In the genomic region with DNA sequence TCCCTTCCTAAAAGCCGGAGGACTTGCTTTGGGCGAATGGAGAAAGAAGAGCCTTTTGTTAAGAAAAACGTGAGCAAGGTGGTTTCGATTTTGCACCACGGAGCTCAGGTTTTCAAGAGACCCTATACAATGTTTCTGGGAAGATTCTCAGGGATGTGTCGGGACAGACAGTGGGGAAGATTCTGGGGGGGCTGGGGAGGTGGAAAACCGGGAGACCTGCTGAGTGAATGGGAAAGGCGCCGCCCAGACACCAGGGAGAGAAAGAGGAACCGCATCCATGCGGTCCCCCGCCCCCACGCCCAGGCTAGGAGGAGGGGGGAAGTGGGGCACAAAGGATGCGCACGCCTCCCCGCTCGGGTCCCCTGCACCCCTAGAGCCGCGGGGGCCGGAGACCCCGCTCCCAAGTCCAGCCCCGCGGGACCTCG, we compare ENCODE assay signal across 8 cellular contexts. TPM values are rescaled to one million over a fixed set of nuclear protein-coding genes. Genes with fewer than 3 reads are reported as not detected.
DNase-seq lines count a peak whose midpoint lies in the region; ATAC-seq and TF ChIP-seq lines count a peak whose summit lies in the region.

No MANE protein-coding gene starts in this region.

- no peaks in the 10 kb centered on the region for H3K9me3 ChIP-seq in WERI-Rb-1 (ENCODE audit: severe bottlenecking)

- H3K36me3 ChIP-seq in WERI-Rb-1: peaks cover 54% of the 10 kb centered on the region

- peak overlapping the region; percentile 97 for H3K27ac ChIP-seq in WERI-Rb-1

- H3K27me3 Mint-ChIP-seq in central memory CD8-positive, alpha-beta T cell: no peaks in the 10 kb centered on the region

- H3K4me1 Mint-ChIP-seq in central memory CD8-positive, alpha-beta T cell: peaks cover 27% of the 10 kb centered on the region

- peak overlapping the region; percentile 89 for H3K27ac Mint-ChIP-seq in central memory CD8-positive, alpha-beta T cell (ENCODE audit: low read depth)

- H3K27me3 ChIP-seq in WERI-Rb-1 (ENCODE audit: insufficient read depth, low read depth, severe bottlenecking): no peaks in the 10 kb centered on the region

- H3K9me3 Mint-ChIP-seq in central memory CD8-positive, alpha-beta T cell: no peaks in the 10 kb centered on the region

- peak overlapping the region; percentile 84 for H3K4me3 ChIP-seq in LNCaP clone FGC (ENCODE audit: low read depth, low read length)
- peak overlapping the region; percentile 84 for H3K4me3 ChIP-seq in WERI-Rb-1 (ENCODE audit: low read depth, low read length)

- peaks cover 27% of the 10 kb centered on the region for H3K36me3 Mint-ChIP-seq in central memory CD8-positive, alpha-beta T cell (ENCODE audit: insufficient read depth)

- H3K4me3 Mint-ChIP-seq in central memory CD8-positive, alpha-beta T cell: peak overlapping the region; percentile 93

- TF ChIP-seq CTCF in LNCaP clone FGC (IDR thresholded peaks at IDR 0.05; ENCODE audit: control insufficient read depth, extremely low read depth, insufficient read depth): no peak
- no peak for TF ChIP-seq CTCF in WERI-Rb-1 (IDR thresholded peaks at IDR 0.05; ENCODE audit: low read depth, low read length)

- DNase-seq in ELR (ENCODE audit: low read depth): peak; percentile 58
- DNase-seq in LNCaP clone FGC (ENCODE audit: low read depth): no peak
- peak; percentile 61 for DNase-seq in WERI-Rb-1
- peak in 1 of 2 donors; percentile 18 for DNase-seq in central memory CD8-positive, alpha-beta T cell (ENCODE audit: low spot score in 2 of 2)
- peak; percentile 72 for DNase-seq in left lobe of liver (ENCODE audit: low spot score)
- DNase-seq in stimulated activated CD4-positive, alpha-beta T cell treated with anti-CD3 and anti-CD28 coated beads, Interleukin-4, amount 100 ng/mL, for 4 hours: peak; percentile 52 to 58
- DNase-seq in 8988T: no peak

- peak; percentile 15 for ATAC-seq in GM21786 (IDR thresholded peaks at IDR 0.05; ENCODE audit: unreplicated experiment)
- ATAC-seq in central memory CD8-positive, alpha-beta T cell (replicated peaks; ENCODE audit: extremely low read depth, poor library complexity, severe bottlenecking): peak; percentile 10
- peak; percentile 48 for ATAC-seq in left lobe of liver

RNA-seq across cellular contexts. Expression of a gene that starts 0.7 kb away (rescaled TPM):
- 44.8 TPM for total RNA-seq in left lobe of liver

RNA-seq across cellular contexts. Expression of a gene that starts 51.4 kb away (rescaled TPM):
- total RNA-seq in left lobe of liver: 2.5 TPM

RNA-seq across cellular contexts. Expression of a gene that starts 55.6 kb away (rescaled TPM):
- total RNA-seq in left lobe of liver: 72.4 TPM

Comparison
In these comparisons a context has a peak if more than half of its experiments do, and no peak if none do; other contexts are left out.
1. DNase-seq: peak in ELR (single experiment), WERI-Rb-1 (single experiment), left lobe of liver (single experiment) and stimulated activated CD4-positive, alpha-beta T cell treated with anti-CD3 and anti-CD28 coated beads, Interleukin-4, amount 100 ng/mL, for 4 hours (2 of 2); none in LNCaP clone FGC (single experiment) and 8988T (single experiment).
2. Peak in every context shown above with its lines, with median percentiles within 50 percentile points of each other: ATAC-seq.